14 cellular contexts compared by ENCODE assay signal in the genomic region with DNA sequence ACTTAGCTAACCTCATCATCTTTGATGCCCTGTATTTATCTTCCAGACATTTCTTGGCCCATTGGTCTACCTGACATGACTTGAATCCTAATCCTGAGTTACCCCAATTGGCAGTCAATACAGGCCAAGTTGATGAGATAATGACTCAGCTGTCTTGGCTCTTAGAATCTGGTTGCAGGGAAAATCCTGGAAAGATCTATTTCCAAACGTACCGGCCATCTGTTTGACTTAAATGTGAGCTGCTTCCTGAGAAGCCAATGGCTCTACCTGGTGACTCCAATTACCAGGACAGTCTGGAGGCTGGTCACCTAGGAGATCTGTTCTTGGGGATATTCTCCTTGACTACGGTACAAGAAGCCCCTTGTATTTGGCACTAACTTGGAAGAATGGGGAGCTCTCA.
DNase-seq lines count a peak whose midpoint lies in the region; ATAC-seq and TF ChIP-seq lines count a peak whose summit lies in the region.
"Had no signal": no experiment of that assay in that cellular context is flagged by ENCODE, and none has a peak within 500 bp of the region (broad histone marks: within the 10 kb centered on the region; RNA-seq: fewer than 3 reads in every experiment).

No MANE protein-coding gene starts in this region.

- in situ Hi-C loops in G401 (cut with HindIII; ENCODE audit: low sequenced_read_pairs) = no loop called here

- H3K9me3 ChIP-seq in adrenal gland (replicated peaks in 1 of 3) = no peaks in the 10 kb centered on the region
- H3K9me3 ChIP-seq: BE2C had no signal

- no peak overlapping the region for H3K27ac ChIP-seq in adrenal gland
- H3K27ac ChIP-seq: C4-2B had no signal

- no peak for ATAC-seq in GM21360 (IDR thresholded peaks at IDR 0.05; ENCODE audit: unreplicated experiment)
- ATAC-seq in GM19324 (IDR thresholded peaks at IDR 0.05; ENCODE audit: low FRiP score, unreplicated experiment) = no peak
- ATAC-seq: GM23338 had no signal

- 69 to 80% (median 77%) methylated on average over 3 of the region's 3 CpGs for WGBS in adrenal gland, 4 donors

- no peaks in the 10 kb centered on the region for H3K27me3 ChIP-seq in adrenal gland
- H3K27me3 ChIP-seq: BE2C had no signal

- intact Hi-C loops in adrenal gland (cut with DNase I) = no loop called here

- H3K4me1 ChIP-seq in adrenal gland (replicated peaks in 1 of 2) = no peaks in the 10 kb centered on the region
- H3K4me1 ChIP-seq: BE2C had no signal

- no peak for TF ChIP-seq CTCF in adrenal gland (IDR thresholded peaks at IDR 0.05)

- H3K36me3 ChIP-seq in adrenal gland (replicated peaks in 1 of 2) = no peaks in the 10 kb centered on the region
- H3K36me3 ChIP-seq: BE2C had no signal

- peak; percentile 86 for DNase-seq in G401 (ENCODE audit: low spot score)
- peak; percentile 60 for DNase-seq in NCI-H69 (lab: John Stamatoyannopoulos, UW)
- peak; percentile 69 for DNase-seq in cerebellum (ENCODE audit: low spot score)
- DNase-seq in adrenal gland = no peak
- no peak for DNase-seq in OCI-M1 (lab: John Stamatoyannopoulos, UW)
- DNase-seq: BE2C; CD4-positive, alpha-beta memory T cell; DND-41; GF-D8; H7 had no signal

- H3K4me3 ChIP-seq in adrenal gland = no peak overlapping the region
- H3K4me3 ChIP-seq: GM23338 had no signal

- no peak for TF ChIP-seq POLR2A in adrenal gland (IDR thresholded peaks at IDR 0.05)

Comparison
In these comparisons a context has a peak if more than half of its experiments do, and no peak if none do; other contexts are left out.
1. DNase-seq: peak in G401 (single experiment), NCI-H69 (single experiment) and cerebellum (single experiment); none in adrenal gland (0 of 7) and OCI-M1 (single experiment).